ENCODE assay signal across 25 cellular contexts in the genomic region with DNA sequence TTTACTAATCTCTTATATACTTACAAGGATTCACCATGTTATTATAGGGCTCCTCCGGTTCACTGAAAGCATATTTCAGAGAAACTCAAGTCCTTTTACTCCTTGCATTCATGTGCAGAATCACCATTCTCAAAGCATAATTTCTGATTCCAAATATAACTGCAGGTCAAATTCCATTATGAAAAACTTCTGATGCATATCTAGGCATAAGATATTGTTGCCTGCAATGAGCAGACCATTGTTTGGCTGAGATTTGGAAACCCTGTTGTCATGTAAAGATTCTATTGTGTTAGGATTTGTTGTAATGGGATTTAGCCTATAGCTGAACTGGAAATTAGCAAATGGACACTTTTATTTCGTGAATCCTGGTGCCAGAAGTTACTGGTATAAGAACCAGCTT.
"Had no signal": no experiment of that assay in that cellular context is flagged by ENCODE, and none has a peak within 500 bp of the region (broad histone marks: within the 10 kb centered on the region; RNA-seq: fewer than 3 reads in every experiment).

No MANE protein-coding gene starts in this region.

- H3K4me3 Mint-ChIP-seq: endodermal cell; immature natural killer cell; natural killer cell treated with Interleukin-12 subunit alpha and Interleukin-12 subunit beta and Interleukin-15 and Interleukin-18, amount 100 ng/mL, for 72 hours; neural progenitor cell had no signal

- H3K4me2 ChIP-seq: neural progenitor cell, smooth muscle cell had no signal

- H3K27ac Mint-ChIP-seq: endodermal cell; immature natural killer cell; natural killer cell treated with Interleukin-12 subunit alpha and Interleukin-12 subunit beta and Interleukin-15 and Interleukin-18, amount 100 ng/mL, for 72 hours; neural progenitor cell had no signal

- H3K4me1 Mint-ChIP-seq: endodermal cell, immature natural killer cell, neural progenitor cell had no signal

- H3K36me3 Mint-ChIP-seq: immature natural killer cell, neural progenitor cell had no signal

- H3K36me3 ChIP-seq: gastrocnemius medialis, left ventricle myocardium inferior, neural progenitor cell, ovary, suprapubic skin, tibial nerve, upper lobe of right lung had no signal

- DNase-seq: effector CD4-positive, alpha-beta T cell; endodermal cell; erythroblast; gastrocnemius medialis; glutamatergic neuron; immature natural killer cell; kidney; left cardiac atrium; left ventricle myocardium inferior; mesenchymal stem cell; midbrain; nucleus accumbens; ovary; right cardiac atrium; stimulated activated CD4-positive, alpha-beta T cell treated with anti-CD3 and anti-CD28 coated beads, Interleukin-2, amount 100 ng/mL, for 48 hours; stimulated activated naive CD4-positive, alpha-beta T cell treated with Interleukin-2 at 50 U/mL for 16 hours; upper lobe of right lung had no signal

- H3K4me3 ChIP-seq: coronary artery, gastrocnemius medialis, left ventricle myocardium inferior, lung, neural progenitor cell, ovary, smooth muscle cell, suprapubic skin, tibial nerve, upper lobe of right lung had no signal

- ATAC-seq: gastrocnemius medialis; natural killer cell treated with Interleukin-12 subunit alpha and Interleukin-12 subunit beta and Interleukin-15 and Interleukin-18, amount 100 ng/mL, for 72 hours; right cardiac atrium; upper lobe of right lung had no signal

- H3K9ac ChIP-seq: neural progenitor cell had no signal

- H2AFZ ChIP-seq: neural progenitor cell had no signal

- H3K9me3 ChIP-seq: gastrocnemius medialis, ovary, suprapubic skin, upper lobe of right lung had no signal

- H3K27ac ChIP-seq: gastrocnemius medialis, left ventricle myocardium inferior, neural progenitor cell, ovary, suprapubic skin, tibial nerve, upper lobe of right lung had no signal

- H3K27me3 ChIP-seq: gastrocnemius medialis, neural progenitor cell, suprapubic skin, tibial nerve, upper lobe of right lung had no signal

- FAIRE-seq: endothelial cell of umbilical vein, kidney had no signal

- H3K27me3 Mint-ChIP-seq: natural killer cell treated with Interleukin-12 subunit alpha and Interleukin-12 subunit beta and Interleukin-15 and Interleukin-18, amount 100 ng/mL, for 72 hours had no signal

- H3K4me1 ChIP-seq: gastrocnemius medialis, left ventricle myocardium inferior, neural progenitor cell had no signal
